8 cellular contexts compared by ENCODE assay signal in genomic region chr10:3091346-3091787, GRCh38. TPM values are rescaled to one million over a fixed set of nuclear protein-coding genes. Genes with fewer than 3 reads are reported as not detected.
A peak's percentile ranks its signal among the peaks of the same experiment; 100 is the strongest.
DNase-seq lines count a peak whose midpoint lies in the region; ATAC-seq and TF ChIP-seq lines count a peak whose summit lies in the region.

No MANE protein-coding gene starts in this region.

- H3K4me3 ChIP-seq in AG09309 (ENCODE audit: control insufficient read depth, low read depth, low read length) (no peak overlapping the region), HUES48 (ENCODE audit: low read depth, low read length) (no peak overlapping the region), astrocyte of the spinal cord (ENCODE audit: low read depth, low read length) (no peak overlapping the region), lung (no peak overlapping the region)

- in situ Hi-C loops in astrocyte of the spinal cord (cut with HindIII; ENCODE audit: low sequenced_read_pairs) = no loop called here

- peak overlapping the region; percentile 34 for H3K27ac ChIP-seq in HUES48 (ENCODE audit: low read depth, low read length)
- peak overlapping the region; percentile 18 to 89 for H3K27ac ChIP-seq in lung (ENCODE audit: low read depth in 1 of 2, low read length in 1 of 2)

- WGBS in lung, 2 donors = 46 to 57% methylated on average over 12 of the region's 12 CpGs

- TF ChIP-seq CTCF in AG09309 (IDR thresholded peaks at IDR 0.05; ENCODE audit: control insufficient read depth, insufficient read depth, low read depth, low read length, missing control alignments) (no peak), astrocyte of the spinal cord (IDR thresholded peaks at IDR 0.05; ENCODE audit: low read depth, low read length) (no peak), lung (IDR thresholded peaks at IDR 0.05; ENCODE audit: control extremely low read depth, extremely low read depth) (no peak)

- peak; percentile 64 for ATAC-seq in lung (ENCODE audit: insufficient read depth, low FRiP score)
- no peak for ATAC-seq in HG03175 (IDR thresholded peaks at IDR 0.05; ENCODE audit: unreplicated experiment)
- ATAC-seq in GM21825 (IDR thresholded peaks at IDR 0.05; ENCODE audit: unreplicated experiment) = no peak

- H3K27me3 ChIP-seq in HUES48 (ENCODE audit: control insufficient read depth, insufficient read depth, low read length) (no peaks in the 10 kb centered on the region), lung (ENCODE audit: control insufficient read depth, insufficient read depth) (no peaks in the 10 kb centered on the region)

- H3K4me1 ChIP-seq in HUES48 (ENCODE audit: control insufficient read depth, insufficient read depth, low read length) (peaks cover 18% of the 10 kb centered on the region; the same call in 1 of the 2 replicates), lung (ENCODE audit: control insufficient read depth in 2 of 2, insufficient read depth in 2 of 2, low read length in 2 of 2) (peaks cover 20 to 21% of the 10 kb centered on the region in 2 donors)

- DNase-seq in AG09309 (ENCODE audit: low read depth) = peak; percentile 64
- peak; percentile 91 for DNase-seq in astrocyte of the spinal cord (ENCODE audit: low read depth, low spot score)
- peak; percentile 83 for DNase-seq in lung (ENCODE audit: low spot score)
- no peak for DNase-seq in Ammon's horn (ENCODE audit: low spot score)
- no peak for DNase-seq in GOT3 (lab: John Stamatoyannopoulos, UW)

- peaks cover 26% of the 10 kb centered on the region for H3K36me3 ChIP-seq in HUES48 (ENCODE audit: control insufficient read depth, insufficient read depth, low read length)
- H3K36me3 ChIP-seq in lung (ENCODE audit: control insufficient read depth in 2 of 2, insufficient read depth in 2 of 2, low read length in 2 of 2) = no peaks in the 10 kb centered on the region

- no peak overlapping the region for H3K9ac ChIP-seq in HUES48 (ENCODE audit: low read depth, low read length)

- H3K9me3 ChIP-seq in HUES48 (ENCODE audit: control insufficient read depth, insufficient read depth, low read length) = no peaks in the 10 kb centered on the region
- H3K9me3 ChIP-seq in lung (ENCODE audit: control insufficient read depth in 2 of 2, insufficient read depth in 1 of 2, low read length in 1 of 2) = no peaks in the 10 kb centered on the region

RNA-seq across cellular contexts. Expression of gene PFKP, which starts 24.0 kb away (rescaled TPM):
- total RNA-seq in lung = 10 to 100 TPM; 18.1 to 49.8 TPM
- 10 to 100 TPM; 15.1 to 45.6 TPM for polyA plus RNA-seq in lung

Comparison
In these comparisons a context has a peak if more than half of its experiments do, and no peak if none do; other contexts are left out.
1. DNase-seq: peak in AG09309 (single experiment), astrocyte of the spinal cord (single experiment) and lung (single experiment); none in Ammon's horn (single experiment) and GOT3 (single experiment).